Comparison of ENCODE assay signal across 1 cellular context in the genomic region with DNA sequence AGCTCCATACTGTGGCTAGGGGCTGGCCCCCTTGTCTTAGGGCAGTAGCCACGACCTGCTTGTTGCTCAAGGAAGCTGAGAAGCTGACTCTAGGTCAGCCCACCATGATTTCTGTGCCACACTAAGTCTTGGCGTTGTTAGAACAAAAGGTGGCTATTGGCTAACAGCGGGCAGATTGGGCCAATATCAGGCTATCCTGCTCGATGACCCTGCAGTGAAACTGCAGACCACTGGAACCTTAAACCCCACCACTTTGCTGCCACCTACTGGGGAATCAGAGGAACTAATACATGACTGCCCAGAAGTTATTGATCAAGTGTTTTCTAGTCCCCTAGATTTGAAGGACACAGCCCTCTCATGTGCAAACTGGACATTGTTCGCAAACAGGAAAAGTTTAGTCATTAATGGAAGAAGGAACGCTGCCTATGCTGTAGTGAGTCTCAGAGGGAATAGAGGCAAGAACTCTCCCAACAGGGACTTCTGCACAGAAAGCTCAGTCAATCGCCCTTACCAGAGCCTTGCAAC.
TF ChIP-seq lines count a peak whose summit lies in the region.

No MANE protein-coding gene starts in this region.

TF ChIP-seq in HepG2, 621 proteins besides CTCF, POLR2A, EP300 and RAD21 (continued from another document and continues in another):
- TF ChIP-seq, protein P1, sequence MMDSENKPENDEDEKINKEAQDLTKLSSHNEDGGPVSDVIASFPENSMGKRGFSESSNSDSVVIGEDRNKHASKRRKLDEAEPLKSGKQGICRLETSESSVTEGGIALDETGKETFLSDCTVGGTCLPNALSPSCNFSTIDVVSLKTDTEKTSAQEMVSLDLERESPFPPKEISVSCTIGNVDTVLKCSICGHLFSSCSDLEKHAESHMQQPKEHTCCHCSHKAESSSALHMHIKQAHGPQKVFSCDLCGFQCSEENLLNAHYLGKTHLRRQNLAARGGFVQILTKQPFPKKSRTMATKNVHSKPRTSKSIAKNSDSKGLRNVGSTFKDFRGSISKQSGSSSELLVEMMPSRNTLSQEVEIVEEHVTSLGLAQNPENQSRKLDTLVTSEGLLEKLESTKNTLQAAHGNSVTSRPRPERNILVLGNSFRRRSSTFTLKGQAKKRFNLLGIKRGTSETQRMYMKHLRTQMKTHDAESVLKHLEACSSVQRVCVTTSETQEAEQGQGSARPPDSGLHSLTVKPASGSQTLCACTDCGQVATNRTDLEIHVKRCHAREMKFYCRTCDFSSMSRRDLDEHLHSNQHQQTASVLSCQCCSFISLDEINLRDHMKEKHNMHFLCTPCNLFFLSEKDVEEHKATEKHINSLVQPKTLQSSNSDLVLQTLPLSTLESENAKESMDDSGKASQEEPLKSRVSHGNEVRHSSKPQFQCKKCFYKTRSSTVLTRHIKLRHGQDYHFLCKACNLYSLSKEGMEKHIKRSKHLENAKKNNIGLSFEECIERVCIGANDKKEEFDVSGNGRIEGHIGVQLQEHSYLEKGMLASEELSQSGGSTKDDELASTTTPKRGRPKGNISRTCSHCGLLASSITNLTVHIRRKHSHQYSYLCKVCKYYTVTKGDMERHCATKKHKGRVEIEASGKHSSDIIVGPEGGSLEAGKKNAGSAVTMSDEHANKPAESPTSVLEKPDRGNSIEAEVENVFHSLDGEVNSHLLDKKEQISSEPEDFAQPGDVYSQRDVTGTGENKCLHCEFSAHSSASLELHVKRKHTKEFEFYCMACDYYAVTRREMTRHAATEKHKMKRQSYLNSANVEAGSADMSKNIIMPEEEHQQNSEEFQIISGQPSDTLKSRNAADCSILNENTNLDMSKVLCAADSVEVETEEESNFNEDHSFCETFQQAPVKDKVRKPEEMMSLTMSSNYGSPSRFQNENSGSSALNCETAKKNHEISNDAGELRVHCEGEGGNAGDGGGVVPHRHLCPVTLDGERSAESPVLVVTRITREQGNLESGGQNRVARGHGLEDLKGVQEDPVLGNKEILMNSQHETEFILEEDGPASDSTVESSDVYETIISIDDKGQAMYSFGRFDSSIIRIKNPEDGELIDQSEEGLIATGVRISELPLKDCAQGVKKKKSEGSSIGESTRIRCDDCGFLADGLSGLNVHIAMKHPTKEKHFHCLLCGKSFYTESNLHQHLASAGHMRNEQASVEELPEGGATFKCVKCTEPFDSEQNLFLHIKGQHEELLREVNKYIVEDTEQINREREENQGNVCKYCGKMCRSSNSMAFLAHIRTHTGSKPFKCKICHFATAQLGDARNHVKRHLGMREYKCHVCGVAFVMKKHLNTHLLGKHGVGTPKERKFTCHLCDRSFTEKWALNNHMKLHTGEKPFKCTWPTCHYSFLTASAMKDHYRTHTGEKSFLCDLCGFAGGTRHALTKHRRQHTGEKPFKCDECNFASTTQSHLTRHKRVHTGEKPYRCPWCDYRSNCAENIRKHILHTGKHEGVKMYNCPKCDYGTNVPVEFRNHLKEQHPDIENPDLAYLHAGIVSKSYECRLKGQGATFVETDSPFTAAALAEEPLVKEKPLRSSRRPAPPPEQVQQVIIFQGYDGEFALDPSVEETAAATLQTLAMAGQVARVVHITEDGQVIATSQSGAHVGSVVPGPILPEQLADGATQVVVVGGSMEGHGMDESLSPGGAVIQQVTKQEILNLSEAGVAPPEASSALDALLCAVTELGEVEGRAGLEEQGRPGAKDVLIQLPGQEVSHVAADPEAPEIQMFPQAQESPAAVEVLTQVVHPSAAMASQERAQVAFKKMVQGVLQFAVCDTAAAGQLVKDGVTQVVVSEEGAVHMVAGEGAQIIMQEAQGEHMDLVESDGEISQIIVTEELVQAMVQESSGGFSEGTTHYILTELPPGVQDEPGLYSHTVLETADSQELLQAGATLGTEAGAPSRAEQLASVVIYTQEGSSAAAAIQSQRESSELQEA (CRISPR knock-in tag; IDR thresholded peaks at IDR 0.05; ENCODE audit: not compliant biosample characterization) = no peak
- TF ChIP-seq FOXA1 (IDR thresholded peaks at IDR 0.05) = no peak
- TF ChIP-seq FOXA1 (CRISPR knock-in tag; IDR thresholded peaks at IDR 0.05) = no peak
- TF ChIP-seq SIX1 (CRISPR knock-in tag; IDR thresholded peaks at IDR 0.05; ENCODE audit: borderline replicate concordance) = no peak
- TF ChIP-seq ZNF232 (CRISPR knock-in tag; IDR thresholded peaks at IDR 0.05; ENCODE audit: borderline replicate concordance) = no peak
- peak; percentile 55; the same call in 1 of the 2 replicates for TF ChIP-seq GATAD1 (CRISPR knock-in tag; IDR thresholded peaks at IDR 0.05)
- TF ChIP-seq ZBTB38 (CRISPR knock-in tag; IDR thresholded peaks at IDR 0.05) = no peak
- TF ChIP-seq ZNF672 (CRISPR knock-in tag; IDR thresholded peaks at IDR 0.05) = no peak
- TF ChIP-seq, protein P2, sequence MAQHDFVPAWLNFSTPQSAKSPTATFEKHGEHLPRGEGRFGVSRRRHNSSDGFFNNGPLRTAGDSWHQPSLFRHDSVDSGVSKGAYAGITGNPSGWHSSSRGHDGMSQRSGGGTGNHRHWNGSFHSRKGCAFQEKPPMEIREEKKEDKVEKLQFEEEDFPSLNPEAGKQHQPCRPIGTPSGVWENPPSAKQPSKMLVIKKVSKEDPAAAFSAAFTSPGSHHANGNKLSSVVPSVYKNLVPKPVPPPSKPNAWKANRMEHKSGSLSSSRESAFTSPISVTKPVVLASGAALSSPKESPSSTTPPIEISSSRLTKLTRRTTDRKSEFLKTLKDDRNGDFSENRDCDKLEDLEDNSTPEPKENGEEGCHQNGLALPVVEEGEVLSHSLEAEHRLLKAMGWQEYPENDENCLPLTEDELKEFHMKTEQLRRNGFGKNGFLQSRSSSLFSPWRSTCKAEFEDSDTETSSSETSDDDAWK (CRISPR knock-in tag; IDR thresholded peaks at IDR 0.05) = no peak
- TF ChIP-seq NFYC (CRISPR knock-in tag; IDR thresholded peaks at IDR 0.05) = no peak
- TF ChIP-seq, protein P3, sequence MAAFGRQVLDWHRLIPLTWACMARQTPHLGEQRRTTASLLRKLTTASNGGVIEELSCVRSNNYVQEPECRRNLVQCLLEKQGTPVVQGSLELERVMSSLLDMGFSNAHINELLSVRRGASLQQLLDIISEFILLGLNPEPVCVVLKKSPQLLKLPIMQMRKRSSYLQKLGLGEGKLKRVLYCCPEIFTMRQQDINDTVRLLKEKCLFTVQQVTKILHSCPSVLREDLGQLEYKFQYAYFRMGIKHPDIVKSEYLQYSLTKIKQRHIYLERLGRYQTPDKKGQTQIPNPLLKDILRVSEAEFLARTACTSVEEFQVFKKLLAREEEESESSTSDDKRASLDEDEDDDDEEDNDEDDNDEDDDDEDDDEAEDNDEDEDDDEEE (CRISPR knock-in tag; IDR thresholded peaks at IDR 0.05) = no peak
- no peak for TF ChIP-seq ZNF549 (CRISPR knock-in tag; IDR thresholded peaks at IDR 0.05)
- TF ChIP-seq, protein P4, sequence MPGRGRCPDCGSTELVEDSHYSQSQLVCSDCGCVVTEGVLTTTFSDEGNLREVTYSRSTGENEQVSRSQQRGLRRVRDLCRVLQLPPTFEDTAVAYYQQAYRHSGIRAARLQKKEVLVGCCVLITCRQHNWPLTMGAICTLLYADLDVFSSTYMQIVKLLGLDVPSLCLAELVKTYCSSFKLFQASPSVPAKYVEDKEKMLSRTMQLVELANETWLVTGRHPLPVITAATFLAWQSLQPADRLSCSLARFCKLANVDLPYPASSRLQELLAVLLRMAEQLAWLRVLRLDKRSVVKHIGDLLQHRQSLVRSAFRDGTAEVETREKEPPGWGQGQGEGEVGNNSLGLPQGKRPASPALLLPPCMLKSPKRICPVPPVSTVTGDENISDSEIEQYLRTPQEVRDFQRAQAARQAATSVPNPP (CRISPR knock-in tag; IDR thresholded peaks at IDR 0.05) = peak; percentile 36; the same call in 1 of the 2 replicates
- no peak for TF ChIP-seq ZNF432 (CRISPR knock-in tag; IDR thresholded peaks at IDR 0.05; ENCODE audit: borderline replicate concordance)
- TF ChIP-seq ZFP36L2 (CRISPR knock-in tag; IDR thresholded peaks at IDR 0.05) = no peak
- 0 out of 2 replicates have a peak, but pooled peaks have one; percentile 43 for TF ChIP-seq JUND (CRISPR knock-in tag; IDR thresholded peaks at IDR 0.05)
- TF ChIP-seq TBX2 (CRISPR knock-in tag; IDR thresholded peaks at IDR 0.05; ENCODE audit: borderline replicate concordance) = peak; percentile 48; the same call in 1 of the 2 replicates
- TF ChIP-seq, protein P5, sequence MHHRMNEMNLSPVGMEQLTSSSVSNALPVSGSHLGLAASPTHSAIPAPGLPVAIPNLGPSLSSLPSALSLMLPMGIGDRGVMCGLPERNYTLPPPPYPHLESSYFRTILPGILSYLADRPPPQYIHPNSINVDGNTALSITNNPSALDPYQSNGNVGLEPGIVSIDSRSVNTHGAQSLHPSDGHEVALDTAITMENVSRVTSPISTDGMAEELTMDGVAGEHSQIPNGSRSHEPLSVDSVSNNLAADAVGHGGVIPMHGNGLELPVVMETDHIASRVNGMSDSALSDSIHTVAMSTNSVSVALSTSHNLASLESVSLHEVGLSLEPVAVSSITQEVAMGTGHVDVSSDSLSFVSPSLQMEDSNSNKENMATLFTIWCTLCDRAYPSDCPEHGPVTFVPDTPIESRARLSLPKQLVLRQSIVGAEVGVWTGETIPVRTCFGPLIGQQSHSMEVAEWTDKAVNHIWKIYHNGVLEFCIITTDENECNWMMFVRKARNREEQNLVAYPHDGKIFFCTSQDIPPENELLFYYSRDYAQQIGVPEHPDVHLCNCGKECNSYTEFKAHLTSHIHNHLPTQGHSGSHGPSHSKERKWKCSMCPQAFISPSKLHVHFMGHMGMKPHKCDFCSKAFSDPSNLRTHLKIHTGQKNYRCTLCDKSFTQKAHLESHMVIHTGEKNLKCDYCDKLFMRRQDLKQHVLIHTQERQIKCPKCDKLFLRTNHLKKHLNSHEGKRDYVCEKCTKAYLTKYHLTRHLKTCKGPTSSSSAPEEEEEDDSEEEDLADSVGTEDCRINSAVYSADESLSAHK (CRISPR knock-in tag; IDR thresholded peaks at IDR 0.05; ENCODE audit: borderline replicate concordance) = no peak
- TF ChIP-seq ZNF143 (CRISPR knock-in tag; IDR thresholded peaks at IDR 0.05) = no peak
- TF ChIP-seq, protein P6, sequence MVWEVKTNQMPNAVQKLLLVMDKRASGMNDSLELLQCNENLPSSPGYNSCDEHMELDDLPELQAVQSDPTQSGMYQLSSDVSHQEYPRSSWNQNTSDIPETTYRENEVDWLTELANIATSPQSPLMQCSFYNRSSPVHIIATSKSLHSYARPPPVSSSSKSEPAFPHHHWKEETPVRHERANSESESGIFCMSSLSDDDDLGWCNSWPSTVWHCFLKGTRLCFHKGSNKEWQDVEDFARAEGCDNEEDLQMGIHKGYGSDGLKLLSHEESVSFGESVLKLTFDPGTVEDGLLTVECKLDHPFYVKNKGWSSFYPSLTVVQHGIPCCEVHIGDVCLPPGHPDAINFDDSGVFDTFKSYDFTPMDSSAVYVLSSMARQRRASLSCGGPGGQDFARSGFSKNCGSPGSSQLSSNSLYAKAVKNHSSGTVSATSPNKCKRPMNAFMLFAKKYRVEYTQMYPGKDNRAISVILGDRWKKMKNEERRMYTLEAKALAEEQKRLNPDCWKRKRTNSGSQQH (CRISPR knock-in tag; IDR thresholded peaks at IDR 0.05; ENCODE audit: low read depth) = no peak
- no peak for TF ChIP-seq MBNL3 (CRISPR knock-in tag; conservative IDR thresholded peaks at IDR 0.05)
- no peak for TF ChIP-seq SALL2 (CRISPR knock-in tag; IDR thresholded peaks at IDR 0.05)
- TF ChIP-seq FOXM1 (CRISPR knock-in tag; IDR thresholded peaks at IDR 0.05) = no peak
- no peak for TF ChIP-seq ZNF446 (CRISPR knock-in tag; IDR thresholded peaks at IDR 0.05)
- TF ChIP-seq, protein P7, sequence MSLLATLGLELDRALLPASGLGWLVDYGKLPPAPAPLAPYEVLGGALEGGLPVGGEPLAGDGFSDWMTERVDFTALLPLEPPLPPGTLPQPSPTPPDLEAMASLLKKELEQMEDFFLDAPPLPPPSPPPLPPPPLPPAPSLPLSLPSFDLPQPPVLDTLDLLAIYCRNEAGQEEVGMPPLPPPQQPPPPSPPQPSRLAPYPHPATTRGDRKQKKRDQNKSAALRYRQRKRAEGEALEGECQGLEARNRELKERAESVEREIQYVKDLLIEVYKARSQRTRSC (CRISPR knock-in tag; IDR thresholded peaks at IDR 0.05; ENCODE audit: low read depth) = no peak
- no peak for TF ChIP-seq ZNF839 (CRISPR knock-in tag; IDR thresholded peaks at IDR 0.05; ENCODE audit: borderline replicate concordance)
- TF ChIP-seq KAT7 (CRISPR knock-in tag; IDR thresholded peaks at IDR 0.05; ENCODE audit: borderline replicate concordance) = no peak
- TF ChIP-seq KDM6A (CRISPR knock-in tag; IDR thresholded peaks at IDR 0.05; ENCODE audit: low read depth) = peak; percentile 58; the same call in 1 of the 2 replicates
- TF ChIP-seq REL (CRISPR knock-in tag; conservative IDR thresholded peaks at IDR 0.05) = no peak
- TF ChIP-seq, protein P8, sequence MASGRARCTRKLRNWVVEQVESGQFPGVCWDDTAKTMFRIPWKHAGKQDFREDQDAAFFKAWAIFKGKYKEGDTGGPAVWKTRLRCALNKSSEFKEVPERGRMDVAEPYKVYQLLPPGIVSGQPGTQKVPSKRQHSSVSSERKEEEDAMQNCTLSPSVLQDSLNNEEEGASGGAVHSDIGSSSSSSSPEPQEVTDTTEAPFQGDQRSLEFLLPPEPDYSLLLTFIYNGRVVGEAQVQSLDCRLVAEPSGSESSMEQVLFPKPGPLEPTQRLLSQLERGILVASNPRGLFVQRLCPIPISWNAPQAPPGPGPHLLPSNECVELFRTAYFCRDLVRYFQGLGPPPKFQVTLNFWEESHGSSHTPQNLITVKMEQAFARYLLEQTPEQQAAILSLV (CRISPR knock-in tag; IDR thresholded peaks at IDR 0.05; ENCODE audit: borderline replicate concordance) = no peak
- TF ChIP-seq ZNF230 (CRISPR knock-in tag; IDR thresholded peaks at IDR 0.05) = peak; percentile 25; the same call in 1 of the 2 replicates
- no peak for TF ChIP-seq PHB2 (IDR thresholded peaks at IDR 0.05; ENCODE audit: partially characterized antibody)
- TF ChIP-seq, protein P9, sequence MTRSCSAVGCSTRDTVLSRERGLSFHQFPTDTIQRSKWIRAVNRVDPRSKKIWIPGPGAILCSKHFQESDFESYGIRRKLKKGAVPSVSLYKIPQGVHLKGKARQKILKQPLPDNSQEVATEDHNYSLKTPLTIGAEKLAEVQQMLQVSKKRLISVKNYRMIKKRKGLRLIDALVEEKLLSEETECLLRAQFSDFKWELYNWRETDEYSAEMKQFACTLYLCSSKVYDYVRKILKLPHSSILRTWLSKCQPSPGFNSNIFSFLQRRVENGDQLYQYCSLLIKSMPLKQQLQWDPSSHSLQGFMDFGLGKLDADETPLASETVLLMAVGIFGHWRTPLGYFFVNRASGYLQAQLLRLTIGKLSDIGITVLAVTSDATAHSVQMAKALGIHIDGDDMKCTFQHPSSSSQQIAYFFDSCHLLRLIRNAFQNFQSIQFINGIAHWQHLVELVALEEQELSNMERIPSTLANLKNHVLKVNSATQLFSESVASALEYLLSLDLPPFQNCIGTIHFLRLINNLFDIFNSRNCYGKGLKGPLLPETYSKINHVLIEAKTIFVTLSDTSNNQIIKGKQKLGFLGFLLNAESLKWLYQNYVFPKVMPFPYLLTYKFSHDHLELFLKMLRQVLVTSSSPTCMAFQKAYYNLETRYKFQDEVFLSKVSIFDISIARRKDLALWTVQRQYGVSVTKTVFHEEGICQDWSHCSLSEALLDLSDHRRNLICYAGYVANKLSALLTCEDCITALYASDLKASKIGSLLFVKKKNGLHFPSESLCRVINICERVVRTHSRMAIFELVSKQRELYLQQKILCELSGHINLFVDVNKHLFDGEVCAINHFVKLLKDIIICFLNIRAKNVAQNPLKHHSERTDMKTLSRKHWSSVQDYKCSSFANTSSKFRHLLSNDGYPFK (CRISPR knock-in tag; IDR thresholded peaks at IDR 0.05; ENCODE audit: borderline replicate concordance) = no peak
- no peak for TF ChIP-seq HNRNPUL1 (IDR thresholded peaks at IDR 0.05; ENCODE audit: low read depth, low read length)
- TF ChIP-seq ZNF567 (CRISPR knock-in tag; IDR thresholded peaks at IDR 0.05; ENCODE audit: borderline replicate concordance) = no peak
- no peak for TF ChIP-seq RFX5 (IDR thresholded peaks at IDR 0.05; ENCODE audit: low read depth, low read length)
- peak; percentile 42; the same call in 1 of the 2 replicates for TF ChIP-seq ZMYM3 (CRISPR knock-in tag; IDR thresholded peaks at IDR 0.05)
- TF ChIP-seq HNRNPLL (IDR thresholded peaks at IDR 0.05; ENCODE audit: low read depth, low read length, poor library complexity, severe bottlenecking) = no peak
- TF ChIP-seq MEIS2 (CRISPR knock-in tag; IDR thresholded peaks at IDR 0.05) = no peak
- no peak for TF ChIP-seq U2AF2 (IDR thresholded peaks at IDR 0.05; ENCODE audit: low read depth, low read length)
